ENCODE assay signal across 1 cellular context in the genomic region with DNA sequence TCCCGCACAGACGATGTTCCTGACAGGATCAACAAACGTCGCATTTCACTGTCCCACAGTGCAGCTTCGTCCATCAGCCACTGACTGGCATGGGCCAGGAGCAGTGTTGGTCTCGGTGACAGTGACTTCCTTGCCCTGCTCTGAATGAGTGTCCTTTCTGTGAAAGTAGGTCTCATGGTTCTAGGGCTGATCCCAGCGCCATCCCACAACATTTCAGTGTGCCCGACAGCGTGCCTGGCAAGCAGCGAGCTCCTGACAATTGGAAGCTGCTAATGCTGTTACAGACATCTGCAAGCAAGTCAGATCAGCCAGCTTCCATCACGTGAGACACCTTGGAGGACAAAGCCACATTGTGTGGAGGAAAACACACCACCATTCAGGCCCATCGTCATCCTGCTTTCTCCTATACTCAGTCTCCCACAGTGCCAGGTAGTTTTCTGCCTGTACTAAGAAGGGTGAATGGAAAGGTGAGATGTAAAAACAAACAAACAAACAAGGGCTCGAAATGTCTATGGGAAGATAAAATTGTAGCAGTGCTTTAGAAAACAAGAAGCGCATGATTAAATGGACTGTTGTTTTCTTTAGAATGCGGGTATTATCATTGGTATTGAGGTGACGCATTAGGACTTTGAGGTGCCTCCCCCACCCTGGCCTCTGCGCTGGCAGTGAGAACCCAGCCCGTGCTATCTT.
TF ChIP-seq lines count a peak whose summit lies in the region.

No MANE protein-coding gene starts in this region.

TF ChIP-seq in HepG2, 621 proteins besides CTCF, POLR2A, EP300 and RAD21:
- TF ChIP-seq, protein P1, sequence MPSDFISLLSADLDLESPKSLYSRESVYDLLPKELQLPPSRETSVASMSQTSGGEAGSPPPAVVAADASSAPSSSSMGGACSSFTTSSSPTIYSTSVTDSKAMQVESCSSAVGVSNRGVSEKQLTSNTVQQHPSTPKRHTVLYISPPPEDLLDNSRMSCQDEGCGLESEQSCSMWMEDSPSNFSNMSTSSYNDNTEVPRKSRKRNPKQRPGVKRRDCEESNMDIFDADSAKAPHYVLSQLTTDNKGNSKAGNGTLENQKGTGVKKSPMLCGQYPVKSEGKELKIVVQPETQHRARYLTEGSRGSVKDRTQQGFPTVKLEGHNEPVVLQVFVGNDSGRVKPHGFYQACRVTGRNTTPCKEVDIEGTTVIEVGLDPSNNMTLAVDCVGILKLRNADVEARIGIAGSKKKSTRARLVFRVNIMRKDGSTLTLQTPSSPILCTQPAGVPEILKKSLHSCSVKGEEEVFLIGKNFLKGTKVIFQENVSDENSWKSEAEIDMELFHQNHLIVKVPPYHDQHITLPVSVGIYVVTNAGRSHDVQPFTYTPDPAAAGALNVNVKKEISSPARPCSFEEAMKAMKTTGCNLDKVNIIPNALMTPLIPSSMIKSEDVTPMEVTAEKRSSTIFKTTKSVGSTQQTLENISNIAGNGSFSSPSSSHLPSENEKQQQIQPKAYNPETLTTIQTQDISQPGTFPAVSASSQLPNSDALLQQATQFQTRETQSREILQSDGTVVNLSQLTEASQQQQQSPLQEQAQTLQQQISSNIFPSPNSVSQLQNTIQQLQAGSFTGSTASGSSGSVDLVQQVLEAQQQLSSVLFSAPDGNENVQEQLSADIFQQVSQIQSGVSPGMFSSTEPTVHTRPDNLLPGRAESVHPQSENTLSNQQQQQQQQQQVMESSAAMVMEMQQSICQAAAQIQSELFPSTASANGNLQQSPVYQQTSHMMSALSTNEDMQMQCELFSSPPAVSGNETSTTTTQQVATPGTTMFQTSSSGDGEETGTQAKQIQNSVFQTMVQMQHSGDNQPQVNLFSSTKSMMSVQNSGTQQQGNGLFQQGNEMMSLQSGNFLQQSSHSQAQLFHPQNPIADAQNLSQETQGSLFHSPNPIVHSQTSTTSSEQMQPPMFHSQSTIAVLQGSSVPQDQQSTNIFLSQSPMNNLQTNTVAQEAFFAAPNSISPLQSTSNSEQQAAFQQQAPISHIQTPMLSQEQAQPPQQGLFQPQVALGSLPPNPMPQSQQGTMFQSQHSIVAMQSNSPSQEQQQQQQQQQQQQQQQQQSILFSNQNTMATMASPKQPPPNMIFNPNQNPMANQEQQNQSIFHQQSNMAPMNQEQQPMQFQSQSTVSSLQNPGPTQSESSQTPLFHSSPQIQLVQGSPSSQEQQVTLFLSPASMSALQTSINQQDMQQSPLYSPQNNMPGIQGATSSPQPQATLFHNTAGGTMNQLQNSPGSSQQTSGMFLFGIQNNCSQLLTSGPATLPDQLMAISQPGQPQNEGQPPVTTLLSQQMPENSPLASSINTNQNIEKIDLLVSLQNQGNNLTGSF (CRISPR knock-in tag; IDR thresholded peaks at IDR 0.05): no peak
- peak; percentile 33 for TF ChIP-seq POLR2G (IDR thresholded peaks at IDR 0.05; ENCODE audit: low read depth, low read length)
- 0 out of 2 replicates have a peak, but pooled peaks have one; percentile 69 for TF ChIP-seq FIP1L1 (IDR thresholded peaks at IDR 0.05; ENCODE audit: borderline replicate concordance, insufficient read depth, low read depth, low read length)
- TF ChIP-seq HNRNPUL1 (IDR thresholded peaks at IDR 0.05; ENCODE audit: low read depth, low read length): no peak
- peak; percentile 48; the same call in 1 of the 2 replicates for TF ChIP-seq ZC3H13 (CRISPR knock-in tag; IDR thresholded peaks at IDR 0.05)
- TF ChIP-seq ZNF572 (CRISPR knock-in tag; IDR thresholded peaks at IDR 0.05): no peak
- no peak for TF ChIP-seq ZNF564 (CRISPR knock-in tag; IDR thresholded peaks at IDR 0.05)
- peak; percentile 80 for TF ChIP-seq RBM22 (optimal IDR thresholded peaks at IDR 0.05; ENCODE audit: low read length)
- TF ChIP-seq NONO (IDR thresholded peaks at IDR 0.05): no peak
- 0 out of 2 replicates have a peak, but pooled peaks have one; percentile 15 for TF ChIP-seq NONO (CRISPR knock-in tag; conservative IDR thresholded peaks at IDR 0.05)
- TF ChIP-seq KLF15 (CRISPR knock-in tag; IDR thresholded peaks at IDR 0.05; ENCODE audit: borderline replicate concordance): no peak
- TF ChIP-seq ZBTB7B (CRISPR knock-in tag; IDR thresholded peaks at IDR 0.05): no peak
- TF ChIP-seq TEAD2 (CRISPR knock-in tag; IDR thresholded peaks at IDR 0.05): no peak
- TF ChIP-seq, protein P2, sequence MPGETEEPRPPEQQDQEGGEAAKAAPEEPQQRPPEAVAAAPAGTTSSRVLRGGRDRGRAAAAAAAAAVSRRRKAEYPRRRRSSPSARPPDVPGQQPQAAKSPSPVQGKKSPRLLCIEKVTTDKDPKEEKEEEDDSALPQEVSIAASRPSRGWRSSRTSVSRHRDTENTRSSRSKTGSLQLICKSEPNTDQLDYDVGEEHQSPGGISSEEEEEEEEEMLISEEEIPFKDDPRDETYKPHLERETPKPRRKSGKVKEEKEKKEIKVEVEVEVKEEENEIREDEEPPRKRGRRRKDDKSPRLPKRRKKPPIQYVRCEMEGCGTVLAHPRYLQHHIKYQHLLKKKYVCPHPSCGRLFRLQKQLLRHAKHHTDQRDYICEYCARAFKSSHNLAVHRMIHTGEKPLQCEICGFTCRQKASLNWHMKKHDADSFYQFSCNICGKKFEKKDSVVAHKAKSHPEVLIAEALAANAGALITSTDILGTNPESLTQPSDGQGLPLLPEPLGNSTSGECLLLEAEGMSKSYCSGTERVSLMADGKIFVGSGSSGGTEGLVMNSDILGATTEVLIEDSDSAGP (CRISPR knock-in tag; IDR thresholded peaks at IDR 0.05; ENCODE audit: borderline replicate concordance): no peak
- no peak for TF ChIP-seq BHLHE40 (IDR thresholded peaks at IDR 0.05; ENCODE audit: low read length)
- TF ChIP-seq POLR2AphosphoS5 (IDR thresholded peaks at IDR 0.05; ENCODE audit: low read depth, low read length): peak; percentile 29; the same call in 1 of the 2 replicates
- no peak for TF ChIP-seq CHD2 (IDR thresholded peaks at IDR 0.05; ENCODE audit: low read depth, low read length)
- TF ChIP-seq NFYC (CRISPR knock-in tag; IDR thresholded peaks at IDR 0.05): no peak
- TF ChIP-seq JUN (CRISPR knock-in tag; IDR thresholded peaks at IDR 0.05): no peak
TF ChIP-seq in HepG2: peak in this region for 6.
